8 cellular contexts compared by ENCODE assay signal in the genomic region with DNA sequence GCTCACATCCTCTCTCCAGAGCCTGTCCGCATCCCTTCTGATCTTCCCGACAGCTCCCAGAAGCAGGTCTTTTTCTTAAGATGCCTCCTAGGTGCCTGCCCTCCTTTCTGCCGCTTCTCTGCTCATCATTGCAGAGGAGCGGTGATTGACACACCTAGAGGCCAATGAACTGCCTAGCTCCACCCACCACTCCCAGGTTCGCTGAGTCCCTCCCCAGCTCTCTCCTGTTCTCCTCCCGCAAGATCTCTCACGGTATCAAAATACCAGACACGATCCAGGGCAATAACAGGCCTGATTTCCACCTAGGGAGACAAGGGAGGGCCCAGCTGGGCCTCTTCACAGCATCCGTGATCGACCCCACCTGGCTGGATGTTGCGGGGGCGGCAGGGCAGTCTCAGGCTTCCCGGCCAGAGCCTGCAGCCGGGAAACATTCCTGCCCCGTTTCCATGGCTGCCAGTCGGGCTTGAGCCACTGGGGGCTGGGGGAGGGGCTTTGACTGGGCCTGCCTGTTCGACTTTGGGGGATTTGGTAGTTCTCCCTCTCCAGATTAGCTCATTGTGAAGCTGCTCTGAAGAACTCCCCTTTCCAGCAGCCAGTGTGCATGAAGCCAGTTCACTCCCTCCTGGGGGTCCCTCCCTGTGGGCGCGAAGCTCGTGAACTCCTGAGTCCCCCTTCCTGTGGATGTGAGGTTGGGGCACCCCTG.
DNase-seq lines count a peak whose midpoint lies in the region; ATAC-seq and TF ChIP-seq lines count a peak whose summit lies in the region.

No MANE protein-coding gene starts in this region.

- peak; percentile 74 for ATAC-seq in GM21619 (IDR thresholded peaks at IDR 0.05; ENCODE audit: unreplicated experiment)

- peaks cover 33% of the 10 kb centered on the region for H3K27me3 ChIP-seq in AG04450 (ENCODE audit: control insufficient read depth, insufficient read depth, low read length)

- H3K4me3 ChIP-seq in AG04450 (ENCODE audit: low read depth, low read length) = peak overlapping the region; percentile 60

- CTCF ChIA-PET in AG04450 (lab: Charles Lee) = no interaction called here

- peak; percentile 88 for DNase-seq in AG04450 (ENCODE audit: low read depth, low spot score)
- DNase-seq in NCI-H2029 treated with DMSO at 0.1 percent for 48 hours (lab: John Stamatoyannopoulos, UW) = peak; percentile 34
- peak; percentile 18 to 54 for DNase-seq in activated CD4-positive, alpha-beta T cell treated with anti-CD3 and anti-CD28 coated beads, Interleukin-2, amount 50 U/mL, for 24 hours (ENCODE audit: low read depth in 1 of 2, low spot score in 1 of 2)
- DNase-seq in dermis microvascular lymphatic vessel endothelial cell (ENCODE audit: low read depth in 2 of 2) = peak; percentile 64 to 87
- DNase-seq in left kidney (ENCODE audit: low read depth, low spot score) = peak; percentile 99
- peak; percentile 56 to 70 for DNase-seq in stimulated activated CD4-positive, alpha-beta T cell treated with anti-CD3 and anti-CD28 coated beads, Interleukin-4, amount 100 ng/mL, for 48 hours (ENCODE audit: low read depth in 2 of 2)
- DNase-seq in effector CD8-positive, alpha-beta T cell (lab: John Stamatoyannopoulos, UW) = no peak

- no peak for TF ChIP-seq CTCF in AG04450 (IDR thresholded peaks at IDR 0.05; ENCODE audit: low read depth, low read length)

- no peak overlapping the region for H3K27ac ChIP-seq in AG04450 (ENCODE audit: low read depth, low read length)

- POLR2A ChIA-PET in AG04450 (lab: Yijun Ruan, JAX) = no interaction called here

- H3K9me3 ChIP-seq in AG04450 (ENCODE audit: control insufficient read depth, insufficient read depth, low read length) = no peaks in the 10 kb centered on the region
